11 cellular contexts compared by ENCODE assay signal in the genomic region with DNA sequence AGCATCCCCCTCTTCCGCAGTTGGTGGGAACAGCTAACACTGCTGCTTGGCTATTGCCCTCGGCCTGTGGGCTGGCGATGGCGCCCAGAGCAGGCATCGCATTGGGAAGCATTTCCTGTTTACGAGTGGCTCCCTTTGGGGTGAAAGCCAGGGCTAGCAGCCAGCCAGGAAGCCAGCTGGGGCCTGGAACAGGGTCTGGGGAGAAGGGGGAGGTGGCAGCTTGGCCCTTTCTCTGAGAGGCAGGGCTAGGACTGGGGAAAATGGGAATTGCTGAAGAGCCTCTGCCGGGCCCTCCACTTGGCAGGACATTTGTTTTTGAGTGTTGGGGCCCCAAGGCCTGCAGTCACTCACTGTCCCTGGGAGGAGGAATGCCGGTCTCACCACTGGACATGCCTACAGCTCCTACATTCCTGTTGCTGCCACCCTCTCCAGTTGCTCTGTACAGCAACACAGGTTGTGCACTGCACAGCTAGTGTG. TPM values are rescaled to one million over a fixed set of nuclear protein-coding genes. Genes with fewer than 3 reads are reported as not detected.
A peak's percentile ranks its signal among the peaks of the same experiment; 100 is the strongest.
DNase-seq lines count a peak whose midpoint lies in the region; ATAC-seq, FAIRE-seq and TF ChIP-seq lines count a peak whose summit lies in the region.
"Had no signal": no experiment of that assay in that cellular context is flagged by ENCODE, and none has a peak within 500 bp of the region (broad histone marks: within the 10 kb centered on the region; RNA-seq: fewer than 3 reads in every experiment).

No MANE protein-coding gene starts in this region.

- no peak overlapping the region for H3K4me3 ChIP-seq in astrocyte (ENCODE audit: insufficient read depth, low read depth, low read length)

- no peak overlapping the region for H3K4me2 ChIP-seq in astrocyte (ENCODE audit: low read length)

- DNase-seq in EH (ENCODE audit: low read depth) (peak; percentile 82), astrocyte (ENCODE audit: low read depth) (peak; percentile 16), left ventricle myocardium superior (peak; percentile 82), sciatic nerve (ENCODE audit: low spot score) (no peak), HPDE6-E6E7 (ENCODE audit: extremely low spot score) (no peak)
- DNase-seq in stimulated activated naive B cell treated with anti-CD40 and anti-IgM and Interleukin-4, amounts not matched to agents 10 μg/mL and 1 μg/mL and 100 μg/mL, for 72 hours = no peak
- DNase-seq: naive B cell, T-helper 9 cell had no signal

- ATAC-seq in left ventricle myocardium superior (peak; percentile 25), sciatic nerve (peak; percentile 2), HG03097 (IDR thresholded peaks at IDR 0.05; ENCODE audit: low FRiP score, unreplicated experiment) (no peak)
- ATAC-seq in activated T-helper 17 cell treated with anti-CD3 and anti-CD28 coated beads, Interleukin-2, amount 50 U/mL, for 72 hours (replicated peaks) = no peak
- ATAC-seq in stimulated activated naive B cell treated with anti-CD40 and anti-IgM and Interleukin-4, amounts not matched to agents 10 μg/mL and 1 μg/mL and 100 μg/mL, for 72 hours (replicated peaks) = no peak

- H3K27ac Mint-ChIP-seq in astrocyte (ENCODE audit: unreplicated experiment) = peak overlapping the region; percentile 66
- no peak overlapping the region for H3K27ac Mint-ChIP-seq in activated T-helper 17 cell treated with anti-CD3 and anti-CD28 coated beads, Interleukin-2, amount 50 U/mL, for 72 hours
- H3K27ac Mint-ChIP-seq in stimulated activated naive B cell treated with anti-CD40 and anti-IgM and Interleukin-4, amounts not matched to agents 10 μg/mL and 1 μg/mL and 100 μg/mL, for 72 hours = no peak overlapping the region
- H3K27ac Mint-ChIP-seq: activated naive CD8-positive, alpha-beta T cell; naive B cell had no signal

- no peaks in the 10 kb centered on the region for H3K27me3 ChIP-seq in astrocyte (ENCODE audit: insufficient read depth, low read length)

- H3K36me3 Mint-ChIP-seq in astrocyte (ENCODE audit: low read depth, unreplicated experiment) = peaks cover 2% of the 10 kb centered on the region
- H3K36me3 Mint-ChIP-seq in activated T-helper 17 cell treated with anti-CD3 and anti-CD28 coated beads, Interleukin-2, amount 50 U/mL, for 72 hours (ENCODE audit: low read depth) = no peaks in the 10 kb centered on the region
- peaks cover 3 to 23% of the 10 kb centered on the region in 2 donors for H3K36me3 Mint-ChIP-seq in stimulated activated naive B cell treated with anti-CD40 and anti-IgM and Interleukin-4, amounts not matched to agents 10 μg/mL and 1 μg/mL and 100 μg/mL, for 72 hours
- H3K36me3 Mint-ChIP-seq: activated naive CD8-positive, alpha-beta T cell had no signal

- H3K9me3 Mint-ChIP-seq in astrocyte (ENCODE audit: unreplicated experiment) = no peaks in the 10 kb centered on the region
- no peaks in the 10 kb centered on the region for H3K9me3 Mint-ChIP-seq in activated T-helper 17 cell treated with anti-CD3 and anti-CD28 coated beads, Interleukin-2, amount 50 U/mL, for 72 hours
- H3K9me3 Mint-ChIP-seq in stimulated activated naive B cell treated with anti-CD40 and anti-IgM and Interleukin-4, amounts not matched to agents 10 μg/mL and 1 μg/mL and 100 μg/mL, for 72 hours = no peaks in the 10 kb centered on the region
- H3K9me3 Mint-ChIP-seq: naive B cell had no signal

- peaks cover 57% of the 10 kb centered on the region for H3K4me1 ChIP-seq in astrocyte (ENCODE audit: insufficient read depth, low read length)

- peaks cover 22% of the 10 kb centered on the region for H3K79me2 ChIP-seq in astrocyte (ENCODE audit: insufficient read depth, low read length)

- peaks cover 21% of the 10 kb centered on the region for H3K4me1 Mint-ChIP-seq in astrocyte (ENCODE audit: low read depth, unreplicated experiment)
- H3K4me1 Mint-ChIP-seq in activated T-helper 17 cell treated with anti-CD3 and anti-CD28 coated beads, Interleukin-2, amount 50 U/mL, for 72 hours = no peaks in the 10 kb centered on the region
- H3K4me1 Mint-ChIP-seq in stimulated activated naive B cell treated with anti-CD40 and anti-IgM and Interleukin-4, amounts not matched to agents 10 μg/mL and 1 μg/mL and 100 μg/mL, for 72 hours = peaks cover 7% of the 10 kb centered on the region in 2 donors

- intact Hi-C loops in left ventricle myocardium superior (cut with micrococcal nuclease) (loop anchor here (10.0 kb wide), 2 partner anchors 46 to 86 kb away; no protein-coding TSS in a partner anchor), sciatic nerve (cut with DNase I) (no loop called here)

- FAIRE-seq in astrocyte (lab: Jason Lieb, UNC) = no peak

- H4K20me1 ChIP-seq in astrocyte (ENCODE audit: insufficient read depth, low read length) = peaks cover 16% of the 10 kb centered on the region

- H3K27ac ChIP-seq in astrocyte (ENCODE audit: low read depth, low read length) = no peak overlapping the region

- no peak overlapping the region for H3K4me3 Mint-ChIP-seq in astrocyte (ENCODE audit: unreplicated experiment)
- H3K4me3 Mint-ChIP-seq in activated T-helper 17 cell treated with anti-CD3 and anti-CD28 coated beads, Interleukin-2, amount 50 U/mL, for 72 hours = no peak overlapping the region
- H3K4me3 Mint-ChIP-seq in stimulated activated naive B cell treated with anti-CD40 and anti-IgM and Interleukin-4, amounts not matched to agents 10 μg/mL and 1 μg/mL and 100 μg/mL, for 72 hours = no peak overlapping the region
- H3K4me3 Mint-ChIP-seq: activated naive CD8-positive, alpha-beta T cell had no signal

- H2AFZ ChIP-seq in astrocyte (ENCODE audit: low read depth, low read length) = no peak overlapping the region

- no peaks in the 10 kb centered on the region for H3K9me3 ChIP-seq in astrocyte (ENCODE audit: insufficient read depth, low read depth, low read length)

- TF ChIP-seq CTCF in astrocyte (IDR thresholded peaks at IDR 0.05; ENCODE audit: insufficient read depth, low read depth, low read length) = no peak

- no peaks in the 10 kb centered on the region for H3K36me3 ChIP-seq in astrocyte (ENCODE audit: insufficient read depth, low read length)

- H3K27me3 Mint-ChIP-seq in astrocyte (ENCODE audit: low read depth, unreplicated experiment) = no peaks in the 10 kb centered on the region
- H3K27me3 Mint-ChIP-seq in activated T-helper 17 cell treated with anti-CD3 and anti-CD28 coated beads, Interleukin-2, amount 50 U/mL, for 72 hours = peaks cover 3% of the 10 kb centered on the region
- peaks cover 11 to 22% of the 10 kb centered on the region in 2 donors for H3K27me3 Mint-ChIP-seq in stimulated activated naive B cell treated with anti-CD40 and anti-IgM and Interleukin-4, amounts not matched to agents 10 μg/mL and 1 μg/mL and 100 μg/mL, for 72 hours
- H3K27me3 Mint-ChIP-seq: activated naive CD8-positive, alpha-beta T cell had no signal

- H3K9ac ChIP-seq in astrocyte (ENCODE audit: low read length) = no peak overlapping the region

RNA-seq across cellular contexts. Expression of gene MTSS2, which starts 2.5 kb away (rescaled TPM):
- 31.3 and 38.3 TPM in 2 replicates for total RNA-seq in astrocyte
- 101 TPM for total RNA-seq in left ventricle myocardium superior
- 75.9 TPM for total RNA-seq in sciatic nerve
- under 1 TPM; 0.11 to 0.67 TPM for total RNA-seq in activated T-helper 17 cell treated with anti-CD3 and anti-CD28 coated beads, Interleukin-2, amount 50 U/mL, for 72 hours

RNA-seq across cellular contexts. Expression of gene IL34, which starts 41.9 kb away (rescaled TPM):
- total RNA-seq in astrocyte (0.34 and 0.38 TPM in 2 replicates), left ventricle myocardium superior (1.5 TPM), sciatic nerve (64.0 TPM)
- total RNA-seq in activated T-helper 17 cell treated with anti-CD3 and anti-CD28 coated beads, Interleukin-2, amount 50 U/mL, for 72 hours = not detected

Comparison
In these comparisons a context has a peak if more than half of its experiments do, and no peak if none do; other contexts are left out.
1. DNase-seq: peak in EH (single experiment), astrocyte (single experiment) and left ventricle myocardium superior (single experiment); none in sciatic nerve (single experiment), HPDE6-E6E7 (single experiment) and stimulated activated naive B cell treated with anti-CD40 and anti-IgM and Interleukin-4, amounts not matched to agents 10 μg/mL and 1 μg/mL and 100 μg/mL, for 72 hours (single experiment).
2. ATAC-seq: peak in left ventricle myocardium superior (single experiment) and sciatic nerve (single experiment); none in activated T-helper 17 cell treated with anti-CD3 and anti-CD28 coated beads, Interleukin-2, amount 50 U/mL, for 72 hours (single experiment), HG03097 (single experiment) and stimulated activated naive B cell treated with anti-CD40 and anti-IgM and Interleukin-4, amounts not matched to agents 10 μg/mL and 1 μg/mL and 100 μg/mL, for 72 hours (0 of 2).
3. RNA of gene MTSS2, which starts 2.5 kb away (total RNA-seq): 101 TPM in left ventricle myocardium superior (single experiment), 75.9 TPM in sciatic nerve (single experiment) and 31.3 to 38.3 TPM in astrocyte; 0.11 to 0.67 TPM in activated T-helper 17 cell treated with anti-CD3 and anti-CD28 coated beads, Interleukin-2, amount 50 U/mL, for 72 hours; every median in the first group is over 10 times any median in the second.
4. RNA of gene IL34, which starts 41.9 kb away (total RNA-seq): 64.0 TPM in sciatic nerve (single experiment); 1.5 TPM in left ventricle myocardium superior (single experiment), 0.34 to 0.38 TPM in astrocyte and not detected in activated T-helper 17 cell treated with anti-CD3 and anti-CD28 coated beads, Interleukin-2, amount 50 U/mL, for 72 hours; every median in the first group is over 10 times any median in the second.